In the genomic region with DNA sequence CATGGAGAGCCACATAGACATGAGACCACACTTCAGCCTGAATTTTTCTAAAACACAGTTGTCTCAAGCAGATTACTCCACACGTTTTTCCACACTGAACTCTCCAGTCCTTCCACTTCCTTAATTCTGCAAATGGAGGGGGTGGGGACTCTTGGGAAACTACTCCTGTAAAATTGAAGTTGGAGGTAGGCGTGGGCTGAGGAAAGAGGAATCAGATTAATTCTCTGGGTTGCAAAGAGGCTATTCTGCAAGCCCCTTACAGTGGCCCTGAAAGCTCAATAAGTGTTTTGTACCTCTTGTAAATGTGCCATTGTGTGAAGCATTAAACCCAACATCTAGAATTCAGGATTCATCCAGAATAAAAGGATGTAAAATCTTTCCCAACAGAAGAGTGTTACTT, we compare ENCODE assay signal across 22 cellular contexts. TPM values are rescaled to one million over a fixed set of nuclear protein-coding genes. Genes with fewer than 3 reads are reported as not detected.
"Had no signal": no experiment of that assay in that cellular context is flagged by ENCODE, and none has a peak within 500 bp of the region (broad histone marks: within the 10 kb centered on the region; RNA-seq: fewer than 3 reads in every experiment).

No MANE protein-coding gene starts in this region.

- H3K4me1 Mint-ChIP-seq: activated naive CD8-positive, alpha-beta T cell treated with anti-CD3 and anti-CD28 coated beads, Interleukin-2, amount 10 ng/mL, durations not matched to agents 7 days and 5 days; nephron progenitor cell had no signal

- H3K4me1 ChIP-seq: right lobe of liver, thyroid gland had no signal

- H3K27me3 ChIP-seq: pancreas, right lobe of liver, thyroid gland had no signal

- H3K9me3 Mint-ChIP-seq: activated CD4-positive, alpha-beta memory T cell treated with anti-CD3 and anti-CD28 coated beads for 36 hours; activated naive CD4-positive, alpha-beta T cell treated with anti-CD3 and anti-CD28 coated beads for 36 hours; activated naive CD8-positive, alpha-beta T cell treated with anti-CD3 and anti-CD28 coated beads, Interleukin-2, amount 10 ng/mL, durations not matched to agents 7 days and 5 days; nephron progenitor cell; stimulated activated naive CD8-positive, alpha-beta T cell treated with anti-CD3 and anti-CD28 coated beads, Interleukin-15, Interleukin-2, amounts not matched to agents 100 ng/mL and 50 ng/mL, for 24 hours had no signal

- H3K9me3 ChIP-seq: pancreas, right lobe of liver, thyroid gland had no signal

- H3K27me3 Mint-ChIP-seq: activated CD4-positive, alpha-beta memory T cell treated with anti-CD3 and anti-CD28 coated beads for 36 hours; stimulated activated naive CD8-positive, alpha-beta T cell treated with anti-CD3 and anti-CD28 coated beads, Interleukin-15, Interleukin-2, amounts not matched to agents 100 ng/mL and 50 ng/mL, for 24 hours; T-helper 17 cell had no signal

- H3K36me3 Mint-ChIP-seq: activated naive CD8-positive, alpha-beta T cell treated with anti-CD3 and anti-CD28 coated beads, Interleukin-2, amount 10 ng/mL, durations not matched to agents 7 days and 5 days had no signal

- H3K36me3 ChIP-seq: right lobe of liver had no signal

- H3K27ac Mint-ChIP-seq: activated CD4-positive, alpha-beta memory T cell treated with anti-CD3 and anti-CD28 coated beads for 36 hours; activated naive CD4-positive, alpha-beta T cell treated with anti-CD3 and anti-CD28 coated beads for 36 hours; activated naive CD8-positive, alpha-beta T cell treated with anti-CD3 and anti-CD28 coated beads, Interleukin-2, amount 10 ng/mL, durations not matched to agents 7 days and 5 days; nephron progenitor cell; stimulated activated naive CD8-positive, alpha-beta T cell treated with anti-CD3 and anti-CD28 coated beads, Interleukin-15, Interleukin-2, amounts not matched to agents 100 ng/mL and 50 ng/mL, for 24 hours; T-helper 17 cell had no signal

- DNase-seq: activated CD4-positive, alpha-beta memory T cell treated with anti-CD3 and anti-CD28 coated beads for 36 hours; activated CD4-positive, alpha-beta T cell treated with anti-CD3 and anti-CD28 coated beads for 48 hours; activated naive CD4-positive, alpha-beta T cell treated with anti-CD3 and anti-CD28 coated beads for 36 hours; activated naive CD8-positive, alpha-beta T cell treated with anti-CD3 and anti-CD28 coated beads, Interleukin-2, amount 10 ng/mL, durations not matched to agents 7 days and 5 days; activated T-cell treated with anti-CD3 and anti-CD28 coated beads, Interleukin-2, amount 50 U/mL, for 48 hours; amniotic stem cell; kidney; nephron progenitor cell; pancreas; right lobe of liver; stimulated activated CD4-positive, alpha-beta T cell treated with anti-CD3 and anti-CD28 coated beads, Interleukin-1b, Interleukin-23, amount 100 ng/mL, for 48 hours; substantia nigra; T-helper 17 cell; thyroid gland had no signal

- H3K4me3 Mint-ChIP-seq: activated CD4-positive, alpha-beta memory T cell treated with anti-CD3 and anti-CD28 coated beads for 36 hours; activated naive CD4-positive, alpha-beta T cell treated with anti-CD3 and anti-CD28 coated beads for 36 hours; activated naive CD8-positive, alpha-beta T cell treated with anti-CD3 and anti-CD28 coated beads, Interleukin-2, amount 10 ng/mL, durations not matched to agents 7 days and 5 days; nephron progenitor cell; stimulated activated naive CD8-positive, alpha-beta T cell treated with anti-CD3 and anti-CD28 coated beads, Interleukin-15, Interleukin-2, amounts not matched to agents 100 ng/mL and 50 ng/mL, for 24 hours; T-helper 17 cell had no signal

- H3K27ac ChIP-seq: epithelial cell of prostate, pancreas, right lobe of liver, skin epidermis, thyroid gland had no signal

- H3K4me3 ChIP-seq: pancreas, right lobe of liver, skin epidermis, thyroid gland had no signal

- ATAC-seq: left lobe of liver, pancreas, right lobe of liver, T-helper 17 cell had no signal

RNA-seq across cellular contexts. Expression of gene MARVELD3, which starts 9.6 kb away (rescaled TPM):
- total RNA-seq: activated CD4-positive, alpha-beta memory T cell treated with anti-CD3 and anti-CD28 coated beads for 36 hours; activated naive CD4-positive, alpha-beta T cell treated with anti-CD3 and anti-CD28 coated beads for 36 hours; activated naive CD8-positive, alpha-beta T cell treated with anti-CD3 and anti-CD28 coated beads, Interleukin-2, amount 10 ng/mL, durations not matched to agents 7 days and 5 days; fibroblast of villous mesenchyme; lung microvascular endothelial cell; T-helper 17 cell had no signal

RNA-seq across cellular contexts. Expression of gene TAT, which starts 58.7 kb away (rescaled TPM):
- total RNA-seq: activated CD4-positive, alpha-beta memory T cell treated with anti-CD3 and anti-CD28 coated beads for 36 hours; activated naive CD4-positive, alpha-beta T cell treated with anti-CD3 and anti-CD28 coated beads for 36 hours; activated naive CD8-positive, alpha-beta T cell treated with anti-CD3 and anti-CD28 coated beads, Interleukin-2, amount 10 ng/mL, durations not matched to agents 7 days and 5 days; bronchial epithelial cell; fibroblast of villous mesenchyme; kidney; lung microvascular endothelial cell; T-helper 17 cell; thyroid gland; urinary bladder had no signal
